ENCODE assay signal across 23 cellular contexts in the genomic region with DNA sequence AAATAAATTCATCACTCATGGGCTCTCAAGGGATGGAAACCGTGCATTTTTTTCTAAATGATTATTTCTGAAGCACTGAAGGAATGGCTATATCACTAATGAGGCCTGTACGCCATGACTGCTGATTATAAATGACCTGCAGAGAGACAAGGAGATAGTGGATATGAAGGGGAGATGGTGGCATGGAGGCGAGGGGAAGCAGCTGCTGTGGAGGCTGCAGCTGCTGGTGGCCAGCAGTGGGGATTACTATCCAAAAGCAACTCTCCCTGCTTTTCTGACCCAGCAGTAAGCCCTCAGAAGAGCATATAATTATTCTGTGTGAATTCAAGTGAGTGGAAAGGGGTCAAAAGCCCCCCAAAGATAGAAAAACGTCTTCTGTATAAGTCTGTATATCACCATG.
"Had no signal": no experiment of that assay in that cellular context is flagged by ENCODE, and none has a peak within 500 bp of the region (broad histone marks: within the 10 kb centered on the region; RNA-seq: fewer than 3 reads in every experiment).

No MANE protein-coding gene starts in this region.

- H3K9me3 ChIP-seq: left lung, testis had no signal

- H3K27ac ChIP-seq: cardiac muscle cell, left lung, testis had no signal

- H3K27ac Mint-ChIP-seq: activated CD4-positive, alpha-beta T cell treated with anti-CD3 and anti-CD28 coated beads, Interleukin-2, amount 10 ng/mL, durations not matched to agents 24 days and 14 days; activated CD8-positive, alpha-beta memory T cell treated with anti-CD3 and anti-CD28 coated beads, Interleukin-2, amount 10 ng/mL, durations not matched to agents 7 days and 5 days; activated CD8-positive, alpha-beta T cell treated with anti-CD3 and anti-CD28 coated beads for 36 hours; activated naive CD8-positive, alpha-beta T cell treated with anti-CD3 and anti-CD28 coated beads, Interleukin-2, amount 50 U/mL, for 24 hours had no signal

- ATAC-seq: activated CD4-positive, CD25-positive, alpha-beta regulatory T cell treated with anti-CD3 and anti-CD28 coated beads, Interleukin-2, amount 50 U/mL, for 24 hours; activated CD8-positive, alpha-beta memory T cell treated with anti-CD3 and anti-CD28 coated beads, Interleukin-2, amount 10 ng/mL, durations not matched to agents 7 days and 5 days; activated CD8-positive, alpha-beta T cell treated with anti-CD3 and anti-CD28 coated beads for 36 hours; activated naive CD8-positive, alpha-beta T cell treated with anti-CD3 and anti-CD28 coated beads, Interleukin-2, amount 50 U/mL, for 24 hours; left lung; sciatic nerve had no signal

- DNase-seq: activated CD4-positive, alpha-beta T cell treated with anti-CD3 and anti-CD28 coated beads, Interleukin-2, amount 10 ng/mL, durations not matched to agents 24 days and 14 days; activated CD8-positive, alpha-beta memory T cell treated with anti-CD3 and anti-CD28 coated beads, Interleukin-2, amount 10 ng/mL, durations not matched to agents 7 days and 5 days; activated CD8-positive, alpha-beta T cell treated with anti-CD3 and anti-CD28 coated beads for 36 hours; activated effector memory CD4-positive, alpha-beta T cell treated with anti-CD3 and anti-CD28 coated beads, Interleukin-2, amount 50 U/mL, for 16 hours; activated naive CD4-positive, alpha-beta T cell treated with anti-CD3 and anti-CD28 coated beads, Interleukin-2, amount 50 U/mL, for 16 hours; activated naive CD8-positive, alpha-beta T cell treated with anti-CD3 and anti-CD28 coated beads, Interleukin-2, amount 50 U/mL, for 24 hours; activated T-cell treated with anti-CD3 and anti-CD28 coated beads for 4 hours; foreskin fibroblast; kidney glomerular epithelial cell; left lung; nephron progenitor cell; occipital lobe; stimulated activated CD4-positive, alpha-beta T cell treated with anti-CD3 and anti-CD28 coated beads, Interleukin-15, amount 100 ng/mL, for 24 hours; stimulated activated CD4-positive, alpha-beta T cell treated with anti-CD3 and anti-CD28 coated beads, Interleukin-2, amount 100 ng/mL, for 48 hours; stimulated activated naive CD4-positive, alpha-beta T cell; testis; trophoblast cell had no signal

- H3K27me3 Mint-ChIP-seq: activated CD8-positive, alpha-beta T cell treated with anti-CD3 and anti-CD28 coated beads for 36 hours; activated naive CD8-positive, alpha-beta T cell treated with anti-CD3 and anti-CD28 coated beads, Interleukin-2, amount 50 U/mL, for 24 hours had no signal

- H3K4me1 ChIP-seq: testis had no signal

- FAIRE-seq: endometrium had no signal

- H3K27me3 ChIP-seq: cardiac muscle cell, left lung, testis had no signal

- H3K4me3 Mint-ChIP-seq: activated CD4-positive, alpha-beta T cell treated with anti-CD3 and anti-CD28 coated beads, Interleukin-2, amount 10 ng/mL, durations not matched to agents 24 days and 14 days; activated CD8-positive, alpha-beta memory T cell treated with anti-CD3 and anti-CD28 coated beads, Interleukin-2, amount 10 ng/mL, durations not matched to agents 7 days and 5 days; activated CD8-positive, alpha-beta T cell treated with anti-CD3 and anti-CD28 coated beads for 36 hours; activated naive CD8-positive, alpha-beta T cell treated with anti-CD3 and anti-CD28 coated beads, Interleukin-2, amount 50 U/mL, for 24 hours; nephron progenitor cell had no signal

- H3K36me3 Mint-ChIP-seq: activated CD8-positive, alpha-beta memory T cell treated with anti-CD3 and anti-CD28 coated beads, Interleukin-2, amount 10 ng/mL, durations not matched to agents 7 days and 5 days had no signal

- H3K4me1 Mint-ChIP-seq: activated CD4-positive, alpha-beta T cell treated with anti-CD3 and anti-CD28 coated beads, Interleukin-2, amount 10 ng/mL, durations not matched to agents 24 days and 14 days; activated naive CD8-positive, alpha-beta T cell treated with anti-CD3 and anti-CD28 coated beads, Interleukin-2, amount 50 U/mL, for 24 hours had no signal

- H3K4me3 ChIP-seq: cardiac muscle cell, left lung, lung, smooth muscle cell, testis had no signal

- H3K9me3 Mint-ChIP-seq: activated CD4-positive, alpha-beta T cell treated with anti-CD3 and anti-CD28 coated beads, Interleukin-2, amount 10 ng/mL, durations not matched to agents 24 days and 14 days; activated CD8-positive, alpha-beta T cell treated with anti-CD3 and anti-CD28 coated beads for 36 hours; activated naive CD8-positive, alpha-beta T cell treated with anti-CD3 and anti-CD28 coated beads, Interleukin-2, amount 50 U/mL, for 24 hours; nephron progenitor cell had no signal

- H3K36me3 ChIP-seq: cardiac muscle cell, left lung had no signal

- H3K4me2 ChIP-seq: smooth muscle cell had no signal
